In genomic region chr2:84424152-84424551, GRCh38 we compare ENCODE assay signal across 9 cellular contexts. TPM values are rescaled to one million over a fixed set of nuclear protein-coding genes. Genes with fewer than 3 reads are reported as not detected.
DNase-seq lines count a peak whose midpoint lies in the region; ATAC-seq and TF ChIP-seq lines count a peak whose summit lies in the region.
"Had no signal": no experiment of that assay in that cellular context is flagged by ENCODE, and none has a peak within 500 bp of the region (broad histone marks: within the 10 kb centered on the region; RNA-seq: fewer than 3 reads in every experiment).

No MANE protein-coding gene starts in this region.

- no peaks in the 10 kb centered on the region for H3K27me3 Mint-ChIP-seq in natural killer cell (ENCODE audit: low read depth in 2 of 2)
- no peaks in the 10 kb centered on the region for H3K27me3 Mint-ChIP-seq in natural killer cell treated with Interleukin-12 subunit alpha and Interleukin-12 subunit beta and Interleukin-15 and Interleukin-18, amount 100 ng/mL, for 72 hours
- H3K27me3 Mint-ChIP-seq in stimulated activated naive B cell treated with anti-CD40 and anti-IgM and Interleukin-4, amounts not matched to agents 10 μg/mL and 1 μg/mL and 100 μg/mL, for 72 hours = no peaks in the 10 kb centered on the region

- peaks cover 0 to 63% (median 2%) of the 10 kb centered on the region in 3 donors for H3K36me3 ChIP-seq in Peyer's patch

- ATAC-seq in natural killer cell = no peak
- ATAC-seq in natural killer cell treated with Interleukin-12 subunit alpha and Interleukin-12 subunit beta and Interleukin-15 and Interleukin-18, amount 100 ng/mL, for 72 hours = no peak
- no peak for ATAC-seq in stimulated activated naive B cell treated with anti-CD40 and anti-IgM and Interleukin-4, amounts not matched to agents 10 μg/mL and 1 μg/mL and 100 μg/mL, for 72 hours (replicated peaks)

- H3K4me1 Mint-ChIP-seq in natural killer cell = peaks cover 0 to 5% of the 10 kb centered on the region in 2 donors
- H3K4me1 Mint-ChIP-seq in natural killer cell treated with Interleukin-12 subunit alpha and Interleukin-12 subunit beta and Interleukin-15 and Interleukin-18, amount 100 ng/mL, for 72 hours (ENCODE audit: low read depth in 2 of 2) = peaks cover 9 to 10% of the 10 kb centered on the region in 2 donors
- peaks cover 4 to 8% of the 10 kb centered on the region in 2 donors for H3K4me1 Mint-ChIP-seq in stimulated activated naive B cell treated with anti-CD40 and anti-IgM and Interleukin-4, amounts not matched to agents 10 μg/mL and 1 μg/mL and 100 μg/mL, for 72 hours

- H3K4me1 ChIP-seq in Peyer's patch = no peaks in the 10 kb centered on the region

- no peaks in the 10 kb centered on the region for H3K27me3 ChIP-seq in Peyer's patch

- TF ChIP-seq POLR2A in Peyer's patch (IDR thresholded peaks at IDR 0.05) = no peak

- H3K9me3 ChIP-seq in Peyer's patch = no peaks in the 10 kb centered on the region

- no peaks in the 10 kb centered on the region for H3K9me3 Mint-ChIP-seq in natural killer cell
- H3K9me3 Mint-ChIP-seq in natural killer cell treated with Interleukin-12 subunit alpha and Interleukin-12 subunit beta and Interleukin-15 and Interleukin-18, amount 100 ng/mL, for 72 hours = no peaks in the 10 kb centered on the region
- no peaks in the 10 kb centered on the region for H3K9me3 Mint-ChIP-seq in stimulated activated naive B cell treated with anti-CD40 and anti-IgM and Interleukin-4, amounts not matched to agents 10 μg/mL and 1 μg/mL and 100 μg/mL, for 72 hours
- H3K9me3 Mint-ChIP-seq: T-helper 1 cell treated with Interleukin-12 subunit alpha and Interleukin-12 subunit beta and Interleukin-4 antibody, amounts not matched to agents 30 μg/mL and 1 μg/mL, for 36 hours had no signal

- peaks cover 30% of the 10 kb centered on the region for H3K36me3 Mint-ChIP-seq in natural killer cell
- H3K36me3 Mint-ChIP-seq in natural killer cell treated with Interleukin-12 subunit alpha and Interleukin-12 subunit beta and Interleukin-15 and Interleukin-18, amount 100 ng/mL, for 72 hours = peaks cover 23% of the 10 kb centered on the region
- H3K36me3 Mint-ChIP-seq in stimulated activated naive B cell treated with anti-CD40 and anti-IgM and Interleukin-4, amounts not matched to agents 10 μg/mL and 1 μg/mL and 100 μg/mL, for 72 hours = peaks cover 25 to 44% of the 10 kb centered on the region in 2 donors

- no peak overlapping the region for H3K27ac Mint-ChIP-seq in natural killer cell
- no peak overlapping the region for H3K27ac Mint-ChIP-seq in natural killer cell treated with Interleukin-12 subunit alpha and Interleukin-12 subunit beta and Interleukin-15 and Interleukin-18, amount 100 ng/mL, for 72 hours
- no peak overlapping the region for H3K27ac Mint-ChIP-seq in stimulated activated naive B cell treated with anti-CD40 and anti-IgM and Interleukin-4, amounts not matched to agents 10 μg/mL and 1 μg/mL and 100 μg/mL, for 72 hours
- H3K27ac Mint-ChIP-seq: T-helper 1 cell treated with Interleukin-12 subunit alpha and Interleukin-12 subunit beta and Interleukin-4 antibody, amounts not matched to agents 30 μg/mL and 1 μg/mL, for 36 hours had no signal

- TF ChIP-seq CTCF in natural killer cell (IDR thresholded peaks at IDR 0.05) = peak; percentile 34
- peak in 4 of 6 experiments; percentile 12 to 36 (median 28) for TF ChIP-seq CTCF in Peyer's patch (IDR thresholded peaks at IDR 0.05)

- DNase-seq in natural killer cell = no peak
- no peak for DNase-seq in natural killer cell treated with Interleukin-12 subunit alpha and Interleukin-12 subunit beta and Interleukin-15 and Interleukin-18, amount 100 ng/mL, for 72 hours (ENCODE audit: low spot score)
- DNase-seq in Peyer's patch = no peak
- peak; percentile 58 for DNase-seq in fibroblast of peridontal ligament (ENCODE audit: extremely low read depth)
- DNase-seq in midbrain (lab: John Stamatoyannopoulos, UW) = no peak
- DNase-seq in activated CD4-positive, alpha-beta T cell treated with anti-CD3 and anti-CD28 coated beads, Interleukin-2, amount 50 U/mL, for 48 hours = no peak
- DNase-seq in stimulated activated naive B cell treated with anti-CD40 and anti-IgM and Interleukin-4, amounts not matched to agents 10 μg/mL and 1 μg/mL and 100 μg/mL, for 72 hours = no peak
- DNase-seq in NCI-H2171 treated with DMSO at 0.1 percent for 48 hours (lab: John Stamatoyannopoulos, UW) = no peak

- no peak overlapping the region for H3K4me3 Mint-ChIP-seq in natural killer cell
- H3K4me3 Mint-ChIP-seq in natural killer cell treated with Interleukin-12 subunit alpha and Interleukin-12 subunit beta and Interleukin-15 and Interleukin-18, amount 100 ng/mL, for 72 hours = no peak overlapping the region
- no peak overlapping the region for H3K4me3 Mint-ChIP-seq in stimulated activated naive B cell treated with anti-CD40 and anti-IgM and Interleukin-4, amounts not matched to agents 10 μg/mL and 1 μg/mL and 100 μg/mL, for 72 hours
- H3K4me3 Mint-ChIP-seq: T-helper 1 cell treated with Interleukin-12 subunit alpha and Interleukin-12 subunit beta and Interleukin-4 antibody, amounts not matched to agents 30 μg/mL and 1 μg/mL, for 36 hours had no signal

- intact Hi-C loops in natural killer cell (cut with micrococcal nuclease) = no loop called here

- no peak overlapping the region for H3K4me3 ChIP-seq in Peyer's patch

- no peak overlapping the region for H3K27ac ChIP-seq in Peyer's patch

RNA-seq across cellular contexts. Expression of gene SUCLG1, which starts 34.9 kb away (rescaled TPM):
- total RNA-seq in natural killer cell = 10 to 100 TPM; 53.0 to 61.7 (median 54.6) TPM
- total RNA-seq in natural killer cell treated with Interleukin-12 subunit alpha and Interleukin-12 subunit beta and Interleukin-15 and Interleukin-18, amount 100 ng/mL, for 72 hours = 10 to 100 TPM; 58.1 to 67.8 TPM
- 100 to 1,000 TPM in 3 of 4 donors, 10 to 100 TPM in 1; 83.3 to 386 (median 242) TPM for total RNA-seq in Peyer's patch
